In genomic region chr12:52730793-52731192, GRCh38 we compare ENCODE assay signal across 11 cellular contexts. TPM values are rescaled to one million over a fixed set of nuclear protein-coding genes. Genes with fewer than 3 reads are reported as not detected.
"Had no signal": no experiment of that assay in that cellular context is flagged by ENCODE, and none has a peak within 500 bp of the region (broad histone marks: within the 10 kb centered on the region; RNA-seq: fewer than 3 reads in every experiment).

No MANE protein-coding gene starts in this region.

- H3K36me3 ChIP-seq: HAP-1 had no signal

- H3K9me3 Mint-ChIP-seq: HFFc6 had no signal

- H2AFZ ChIP-seq: GM23248, GM23338 had no signal

- DNase-seq: GM23248, GOT3, H7, H9, HCEC 1CT, HFFc6 had no signal

- H3K4me3 Mint-ChIP-seq: GM23338, H9, HFFc6 had no signal

- H3K4me1 Mint-ChIP-seq: GM23338, H9 had no signal

- H3K4me1 ChIP-seq: HAP-1 had no signal

- H3K27ac ChIP-seq: GM23248 had no signal

- H3K27ac Mint-ChIP-seq: GM23338, H9, HFFc6 had no signal

- H3K9ac ChIP-seq: GM23248 had no signal

- H3K4me2 ChIP-seq: GM23338 had no signal

- H3K4me3 ChIP-seq: GM23248, GM23338, HAP-1 had no signal

- ATAC-seq: GM23338, HCT116 had no signal

- H3K9me3 ChIP-seq: HAP-1 had no signal

RNA-seq across cellular contexts. Expression of gene KRT77, which starts 27.5 kb away (rescaled TPM):
- total RNA-seq: GM23248, GM23338, H1, H4, H7, H9, HFFc6 had no signal

RNA-seq across cellular contexts. Expression of gene KRT76, which starts 46.4 kb away (rescaled TPM):
- total RNA-seq: GM23248, GM23338, H1, H4, H7, H9, HFFc6 had no signal

RNA-seq across cellular contexts. Expression of gene KRT1, which starts 50.6 kb away (rescaled TPM):
- total RNA-seq: GM23248, GM23338, H1, H4, H7, H9, HFFc6 had no signal
